Comparison of ENCODE assay signal across 9 cellular contexts in the genomic region with DNA sequence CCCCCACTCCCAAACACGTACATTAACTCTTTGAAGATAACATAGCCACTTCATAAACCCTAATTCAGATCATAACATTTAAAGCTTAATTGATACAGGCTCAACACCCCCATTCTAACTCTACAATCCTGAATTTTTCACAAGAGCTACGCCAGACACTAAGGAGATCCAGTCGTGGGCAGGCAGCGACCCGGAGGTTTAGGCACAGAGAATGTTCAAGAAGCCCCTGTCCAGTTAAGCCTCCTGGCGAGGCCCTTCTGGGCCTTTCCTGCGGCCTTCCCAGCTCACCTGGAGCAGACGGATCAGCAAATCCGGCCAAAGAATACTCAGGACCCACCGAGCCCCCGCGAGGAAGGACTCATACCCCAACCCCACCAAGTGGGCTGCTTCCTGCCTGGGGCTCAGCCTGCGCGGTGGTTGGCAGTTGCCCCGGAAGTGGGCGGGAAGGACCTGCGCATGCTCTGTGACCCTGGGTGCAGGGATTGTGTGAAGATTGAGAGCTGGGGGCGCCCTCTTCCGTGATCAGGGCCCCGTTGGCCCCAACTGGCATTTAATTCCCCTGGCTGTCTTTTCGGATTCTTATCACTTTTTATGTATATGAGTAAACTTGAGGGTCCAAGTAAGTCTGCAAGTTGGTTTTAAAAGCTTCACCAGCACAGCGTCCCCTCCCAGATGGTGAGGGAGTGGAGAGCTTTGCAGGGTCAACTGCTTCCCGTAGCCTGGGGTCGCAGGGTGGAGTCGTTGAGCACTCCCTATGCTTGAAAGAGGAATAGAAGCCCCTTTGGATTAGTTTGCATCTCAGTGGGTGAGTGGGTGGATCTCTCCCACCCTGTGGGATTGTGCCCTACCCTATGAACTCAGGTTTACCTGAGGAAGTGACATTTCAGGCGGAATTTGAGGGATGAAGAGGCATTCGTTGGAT. TPM values are rescaled to one million over a fixed set of nuclear protein-coding genes. Genes with fewer than 3 reads are reported as not detected.
DNase-seq lines count a peak whose midpoint lies in the region; ATAC-seq and TF ChIP-seq lines count a peak whose summit lies in the region.
"Had no signal": no experiment of that assay in that cellular context is flagged by ENCODE, and none has a peak within 500 bp of the region (broad histone marks: within the 10 kb centered on the region; RNA-seq: fewer than 3 reads in every experiment).

A gene (minus strand): TSS at position 415 of the 922 bp plus-strand sequence. CDS start 7,655 bp downstream, outside the sequence.

- ATAC-seq in GM18520 (IDR thresholded peaks at IDR 0.05; ENCODE audit: unreplicated experiment): peak; percentile 98
- ATAC-seq in HG02970 (IDR thresholded peaks at IDR 0.05; ENCODE audit: low FRiP score, unreplicated experiment): peak; percentile 96
- peak; percentile 88 for ATAC-seq in activated CD4-positive, alpha-beta T cell treated with anti-CD3 and anti-CD28 coated beads for 36 hours
- ATAC-seq in naive thymus-derived CD4-positive, alpha-beta T cell: peak; percentile 78
- peak; percentile 98 for ATAC-seq in stimulated activated naive CD8-positive, alpha-beta T cell treated with anti-CD3 and anti-CD28 coated beads, Interleukin-15, amount 100 ng/mL, for 72 hours

- H3K27me3 ChIP-seq in duodenal mucosa (ENCODE audit: control insufficient read depth in 1 of 2, insufficient read depth in 2 of 2, low read length in 2 of 2): no peaks in the 10 kb centered on the region
- no peaks in the 10 kb centered on the region for H3K27me3 ChIP-seq in naive thymus-derived CD4-positive, alpha-beta T cell (ENCODE audit: control insufficient read depth in 2 of 2, insufficient read depth in 2 of 2, low read length in 2 of 2)

- no peaks in the 10 kb centered on the region for H3K36me3 ChIP-seq in duodenal mucosa (ENCODE audit: control insufficient read depth in 1 of 2, insufficient read depth in 2 of 2, low read length in 2 of 2)
- no peaks in the 10 kb centered on the region for H3K36me3 ChIP-seq in naive thymus-derived CD4-positive, alpha-beta T cell (ENCODE audit: control insufficient read depth in 2 of 3, insufficient read depth in 3 of 3, low read length in 3 of 3)

- POLR2A ChIA-PET in activated CD4-positive, alpha-beta T cell treated with anti-CD3 and anti-CD28 coated beads for 36 hours (lab: Charles Lee): no interaction called here
- POLR2A ChIA-PET in naive thymus-derived CD4-positive, alpha-beta T cell (lab: Charles Lee): interaction anchor here (1.3 kb wide), 1 partner anchor 20 kb away, joined by 4 read pairs; no protein-coding TSS in a partner anchor
- POLR2A ChIA-PET in HEK293T (lab: Yijun Ruan, JAX): no interaction called here

- CTCF ChIA-PET in activated CD4-positive, alpha-beta T cell treated with anti-CD3 and anti-CD28 coated beads for 36 hours (lab: Charles Lee): interaction anchor here (0.6 to 1.3 kb wide), 3 partner anchors 19 to 1314 kb away, joined by 3 to 5 read pairs (median 3); no protein-coding TSS in a partner anchor
- CTCF ChIA-PET in naive thymus-derived CD4-positive, alpha-beta T cell (lab: Charles Lee): no interaction called here
- CTCF ChIA-PET in HEK293T (lab: Yijun Ruan, JAX): interaction anchor here (0.7 to 0.9 kb wide), 2 partner anchors 11 to 135 kb away, joined by 3 to 9 read pairs; a partner anchor contains a TSS

- peak within 1 kb of the TSS; percentile 3 for H3K27ac Mint-ChIP-seq in activated CD4-positive, alpha-beta T cell treated with anti-CD3 and anti-CD28 coated beads for 36 hours
- peak within 1 kb of the TSS; percentile 23 to 91 (median 71) for H3K27ac Mint-ChIP-seq in naive thymus-derived CD4-positive, alpha-beta T cell
- H3K27ac Mint-ChIP-seq in stimulated activated naive CD8-positive, alpha-beta T cell treated with anti-CD3 and anti-CD28 coated beads, Interleukin-15, amount 100 ng/mL, for 72 hours: peak within 1 kb of the TSS; percentile 76 to 96

- H3K9ac ChIP-seq in duodenal mucosa (ENCODE audit: low read depth in 1 of 2, low read length in 2 of 2): peak within 1 kb of the TSS; percentile 12 to 62

- peaks cover 2% of the 10 kb centered on the region for H3K27me3 Mint-ChIP-seq in activated CD4-positive, alpha-beta T cell treated with anti-CD3 and anti-CD28 coated beads for 36 hours
- peaks cover 0 to 7% (median 0%) of the 10 kb centered on the region in 5 donors for H3K27me3 Mint-ChIP-seq in naive thymus-derived CD4-positive, alpha-beta T cell
- no peaks in the 10 kb centered on the region for H3K27me3 Mint-ChIP-seq in stimulated activated naive CD8-positive, alpha-beta T cell treated with anti-CD3 and anti-CD28 coated beads, Interleukin-15, amount 100 ng/mL, for 72 hours

- no peaks in the 10 kb centered on the region for H3K4me1 Mint-ChIP-seq in activated CD4-positive, alpha-beta T cell treated with anti-CD3 and anti-CD28 coated beads for 36 hours
- peaks cover 5 to 23% (median 12%) of the 10 kb centered on the region in 7 donors for H3K4me1 Mint-ChIP-seq in naive thymus-derived CD4-positive, alpha-beta T cell
- H3K4me1 Mint-ChIP-seq in stimulated activated naive CD8-positive, alpha-beta T cell treated with anti-CD3 and anti-CD28 coated beads, Interleukin-15, amount 100 ng/mL, for 72 hours: peaks cover 13% of the 10 kb centered on the region

- no peaks in the 10 kb centered on the region for H3K9me3 Mint-ChIP-seq in activated CD4-positive, alpha-beta T cell treated with anti-CD3 and anti-CD28 coated beads for 36 hours (ENCODE audit: low read depth)
- peaks cover 0 to 9% (median 2%) of the 10 kb centered on the region in 11 donors for H3K9me3 Mint-ChIP-seq in naive thymus-derived CD4-positive, alpha-beta T cell
- no peaks in the 10 kb centered on the region for H3K9me3 Mint-ChIP-seq in stimulated activated naive CD8-positive, alpha-beta T cell treated with anti-CD3 and anti-CD28 coated beads, Interleukin-15, amount 100 ng/mL, for 72 hours

- peak; percentile 68 for DNase-seq in activated CD4-positive, alpha-beta T cell treated with anti-CD3 and anti-CD28 coated beads for 36 hours
- peak in 7 of 9 donors; percentile 9 to 73 (median 29) for DNase-seq in naive thymus-derived CD4-positive, alpha-beta T cell
- DNase-seq in stimulated activated naive CD8-positive, alpha-beta T cell treated with anti-CD3 and anti-CD28 coated beads, Interleukin-15, amount 100 ng/mL, for 72 hours: peak; percentile 64 to 75
- no peak for DNase-seq in NCI-H2107 (lab: John Stamatoyannopoulos, UW)
- DNase-seq in HEK293T (ENCODE audit: extremely low spot score): no peak

- H3K27ac ChIP-seq in duodenal mucosa (ENCODE audit: low read depth, low read length): no peak within 1 kb of the TSS
- no peak within 1 kb of the TSS for H3K27ac ChIP-seq in naive thymus-derived CD4-positive, alpha-beta T cell (ENCODE audit: low read depth, low read length)
- H3K27ac ChIP-seq: VCaP had no signal

- H3K9me3 ChIP-seq in duodenal mucosa (ENCODE audit: control insufficient read depth in 1 of 2, low read length in 2 of 2): no peaks in the 10 kb centered on the region
- H3K9me3 ChIP-seq in naive thymus-derived CD4-positive, alpha-beta T cell (ENCODE audit: control insufficient read depth in 2 of 3, low read length in 3 of 3): no peaks in the 10 kb centered on the region

- H3K4me1 ChIP-seq in duodenal mucosa (ENCODE audit: control insufficient read depth in 1 of 2, insufficient read depth in 2 of 2, low read length in 2 of 2): peaks cover 0 to 5% of the 10 kb centered on the region in 2 donors
- H3K4me1 ChIP-seq in naive thymus-derived CD4-positive, alpha-beta T cell (ENCODE audit: control insufficient read depth in 2 of 2, insufficient read depth in 2 of 2, low read length in 2 of 2): no peaks in the 10 kb centered on the region

- H3K4me3 Mint-ChIP-seq in activated CD4-positive, alpha-beta T cell treated with anti-CD3 and anti-CD28 coated beads for 36 hours: peak within 1 kb of the TSS; percentile 74
- H3K4me3 Mint-ChIP-seq in naive thymus-derived CD4-positive, alpha-beta T cell: peak within 1 kb of the TSS; percentile 66 to 89 (median 82)
- peak within 1 kb of the TSS; percentile 81 to 88 for H3K4me3 Mint-ChIP-seq in stimulated activated naive CD8-positive, alpha-beta T cell treated with anti-CD3 and anti-CD28 coated beads, Interleukin-15, amount 100 ng/mL, for 72 hours

- H3K4me3 ChIP-seq in duodenal mucosa (ENCODE audit: low read depth in 1 of 2, low read length in 2 of 2): peak within 1 kb of the TSS; percentile 53 to 68
- peak within 1 kb of the TSS; percentile 67 for H3K4me3 ChIP-seq in naive thymus-derived CD4-positive, alpha-beta T cell (ENCODE audit: low read length)

- H3K36me3 Mint-ChIP-seq in activated CD4-positive, alpha-beta T cell treated with anti-CD3 and anti-CD28 coated beads for 36 hours (ENCODE audit: low read depth): peaks cover 6% of the 10 kb centered on the region
- H3K36me3 Mint-ChIP-seq in naive thymus-derived CD4-positive, alpha-beta T cell: peaks cover 0 to 27% (median 11%) of the 10 kb centered on the region in 5 donors

- intact Hi-C loops in activated CD4-positive, alpha-beta T cell treated with anti-CD3 and anti-CD28 coated beads for 36 hours (cut with DNase I, micrococcal nuclease): no loop called here
- intact Hi-C loops in naive thymus-derived CD4-positive, alpha-beta T cell (cut with micrococcal nuclease): loop anchor here (1.0 to 2.0 kb wide), 2 partner anchors 20 to 21 kb away; no protein-coding TSS in a partner anchor

TF ChIP-seq in HEK293T, 16 proteins besides CTCF, POLR2A, EP300 and RAD21 (continues in another document):
- TF ChIP-seq BHLHE40 (IDR thresholded peaks at IDR 0.05; ENCODE audit: borderline replicate concordance) (no peak), FOXM1 (IDR thresholded peaks at IDR 0.05; ENCODE audit: borderline replicate concordance) (no peak), NFRKB (IDR thresholded peaks at IDR 0.05) (no peak), LEF1 (IDR thresholded peaks at IDR 0.05; ENCODE audit: borderline replicate concordance) (no peak), SP1 (IDR thresholded peaks at IDR 0.05) (no peak), CTBP1 (IDR thresholded peaks at IDR 0.05; ENCODE audit: borderline replicate concordance) (no peak), FOXK2 (IDR thresholded peaks at IDR 0.05) (no peak), ELF4 (IDR thresholded peaks at IDR 0.05) (no peak), FOXA1 (IDR thresholded peaks at IDR 0.05) (no peak), SUZ12 (IDR thresholded peaks at IDR 0.05) (no peak)
- TF ChIP-seq, protein P1, sequence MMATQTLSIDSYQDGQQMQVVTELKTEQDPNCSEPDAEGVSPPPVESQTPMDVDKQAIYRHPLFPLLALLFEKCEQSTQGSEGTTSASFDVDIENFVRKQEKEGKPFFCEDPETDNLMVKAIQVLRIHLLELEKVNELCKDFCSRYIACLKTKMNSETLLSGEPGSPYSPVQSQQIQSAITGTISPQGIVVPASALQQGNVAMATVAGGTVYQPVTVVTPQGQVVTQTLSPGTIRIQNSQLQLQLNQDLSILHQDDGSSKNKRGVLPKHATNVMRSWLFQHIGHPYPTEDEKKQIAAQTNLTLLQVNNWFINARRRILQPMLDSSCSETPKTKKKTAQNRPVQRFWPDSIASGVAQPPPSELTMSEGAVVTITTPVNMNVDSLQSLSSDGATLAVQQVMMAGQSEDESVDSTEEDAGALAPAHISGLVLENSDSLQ (IDR thresholded peaks at IDR 0.05): no peak

RNA-seq across cellular contexts. Expression of the gene that starts here (rescaled TPM):
- 1 to 10 TPM; 1.1 to 1.2 TPM for total RNA-seq in activated CD4-positive, alpha-beta T cell treated with anti-CD3 and anti-CD28 coated beads for 36 hours
- total RNA-seq in naive thymus-derived CD4-positive, alpha-beta T cell: 1 to 10 TPM in 3 of 5 experiments, under 1 TPM in 2; 0.34 to 4.0 (median 1.1) TPM
- 1 to 10 TPM in 1 of 2 donors, under 1 TPM in 1; 0.53 to 1.6 TPM for polyA plus RNA-seq in naive thymus-derived CD4-positive, alpha-beta T cell

Comparison
In these comparisons a context has a peak if more than half of its experiments do, and no peak if none do; other contexts are left out.
1. DNase-seq: peak in activated CD4-positive, alpha-beta T cell treated with anti-CD3 and anti-CD28 coated beads for 36 hours (single experiment), naive thymus-derived CD4-positive, alpha-beta T cell (7 of 9) and stimulated activated naive CD8-positive, alpha-beta T cell treated with anti-CD3 and anti-CD28 coated beads, Interleukin-15, amount 100 ng/mL, for 72 hours (2 of 2); none in NCI-H2107 (single experiment) and HEK293T (single experiment).
2. H3K27ac Mint-ChIP-seq: peak in every context shown above with its lines; median percentile 86 in stimulated activated naive CD8-positive, alpha-beta T cell treated with anti-CD3 and anti-CD28 coated beads, Interleukin-15, amount 100 ng/mL, for 72 hours; 71 in naive thymus-derived CD4-positive, alpha-beta T cell; 3 in activated CD4-positive, alpha-beta T cell treated with anti-CD3 and anti-CD28 coated beads for 36 hours.
3. intact Hi-C loops: an anchor here in naive thymus-derived CD4-positive, alpha-beta T cell (1.0 to 2.0 kb wide); none called in activated CD4-positive, alpha-beta T cell treated with anti-CD3 and anti-CD28 coated beads for 36 hours.
4. Peak in every context shown above with its lines, with median percentiles within 50 percentile points of each other: ATAC-seq and H3K4me3 Mint-ChIP-seq.